15 cellular contexts compared by ENCODE assay signal in genomic region chr20:20364747-20365558, GRCh38. TPM values are rescaled to one million over a fixed set of nuclear protein-coding genes. Genes with fewer than 3 reads are reported as not detected.
DNase-seq lines count a peak whose midpoint lies in the region; ATAC-seq and TF ChIP-seq lines count a peak whose summit lies in the region.
"Had no signal": no experiment of that assay in that cellular context is flagged by ENCODE, and none has a peak within 500 bp of the region (broad histone marks: within the 10 kb centered on the region; RNA-seq: fewer than 3 reads in every experiment).

No MANE protein-coding gene starts in this region.

- H3K27ac ChIP-seq in HUES64 (ENCODE audit: low read depth, low read length) (no peak overlapping the region), neural progenitor cell (no peak overlapping the region), Peyer's patch (no peak overlapping the region)

- no peaks in the 10 kb centered on the region for H3K9me3 ChIP-seq in HUES64 (ENCODE audit: insufficient read depth, low read depth, low read length)
- H3K9me3 ChIP-seq in neural progenitor cell (ENCODE audit: low read depth) = no peaks in the 10 kb centered on the region
- no peaks in the 10 kb centered on the region for H3K9me3 ChIP-seq in Peyer's patch

- no peak for TF ChIP-seq CTCF in neural progenitor cell (IDR thresholded peaks at IDR 0.05)
- no peak for TF ChIP-seq CTCF in mesothelial cell of epicardium (IDR thresholded peaks at IDR 0.05; ENCODE audit: unreplicated experiment)
- TF ChIP-seq CTCF in Peyer's patch (IDR thresholded peaks at IDR 0.05) = no peak

- peaks cover 59% of the 10 kb centered on the region for H3F3A ChIP-seq in neural progenitor cell (ENCODE audit: low read depth)

- no peak overlapping the region for H3K9ac ChIP-seq in HUES64 (ENCODE audit: low read depth, low read length)
- H3K9ac ChIP-seq in neural progenitor cell = no peak overlapping the region

- no peak for ATAC-seq in HG03280 (IDR thresholded peaks at IDR 0.05; ENCODE audit: unreplicated experiment)
- ATAC-seq: activated CD4-positive, CD25-positive, alpha-beta regulatory T cell treated with anti-CD3 and anti-CD28 coated beads, Interleukin-2, amount 50 U/mL, for 24 hours; stimulated activated naive CD8-positive, alpha-beta T cell treated with anti-CD3 and anti-CD28 coated beads, Interleukin-15, amount 100 ng/mL, for 72 hours had no signal

- peak overlapping the region; percentile 22 for H3K27ac Mint-ChIP-seq in activated naive CD8-positive, alpha-beta T cell
- H3K27ac Mint-ChIP-seq in neural progenitor cell (no peak overlapping the region), mesothelial cell of epicardium (no peak overlapping the region)
- H3K27ac Mint-ChIP-seq: stimulated activated naive CD8-positive, alpha-beta T cell treated with anti-CD3 and anti-CD28 coated beads, Interleukin-15, amount 100 ng/mL, for 72 hours had no signal

- DNase-seq in activated CD4-positive, alpha-beta T cell treated with anti-CD3 and anti-CD28 coated beads, Interleukin-2, amount 50 U/mL, for 48 hours = peak; percentile 34 to 54
- DNase-seq in activated CD4-positive, alpha-beta T cell treated with anti-CD3 and anti-CD28 coated beads for 1 hour = no peak
- peak; percentile 32 for DNase-seq in neural progenitor cell (ENCODE audit: low spot score)
- DNase-seq in mesothelial cell of epicardium (ENCODE audit: low spot score in 2 of 2, unreplicated experiment in 2 of 2) = no peak
- no peak for DNase-seq in Peyer's patch
- DNase-seq: MV-4-11; stimulated activated CD4-positive, alpha-beta T cell treated with anti-CD3 and anti-CD28 coated beads, Interleukin-4, amount 100 ng/mL, for 24 hours had no signal

- H3K27me3 ChIP-seq in HUES64 (ENCODE audit: insufficient read depth, low read length) = peaks cover 100% of the 10 kb centered on the region
- H3K27me3 ChIP-seq in neural progenitor cell = peaks cover 100% of the 10 kb centered on the region
- H3K27me3 ChIP-seq in Peyer's patch = peaks cover 0 to 60% of the 10 kb centered on the region in 2 donors

- peaks cover 35% of the 10 kb centered on the region for H3K27me3 Mint-ChIP-seq in activated naive CD8-positive, alpha-beta T cell
- H3K27me3 Mint-ChIP-seq in neural progenitor cell (ENCODE audit: insufficient read depth, low read depth) (peaks cover 62% of the 10 kb centered on the region), mesothelial cell of epicardium (ENCODE audit: low read depth) (peaks cover 81% of the 10 kb centered on the region)

- H3K36me3 ChIP-seq in HUES64 (ENCODE audit: insufficient read depth, low read length) (no peaks in the 10 kb centered on the region), neural progenitor cell (no peaks in the 10 kb centered on the region), Peyer's patch (no peaks in the 10 kb centered on the region)

- no peaks in the 10 kb centered on the region for H3K9me3 Mint-ChIP-seq in activated naive CD8-positive, alpha-beta T cell (ENCODE audit: low read depth)
- H3K9me3 Mint-ChIP-seq in neural progenitor cell = no peaks in the 10 kb centered on the region
- H3K9me3 Mint-ChIP-seq in mesothelial cell of epicardium = no peaks in the 10 kb centered on the region
- H3K9me3 Mint-ChIP-seq: activated naive CD8-positive, alpha-beta T cell treated with anti-CD3 and anti-CD28 coated beads, Interleukin-2, amount 10 ng/mL, durations not matched to agents 7 days and 5 days; stimulated activated naive CD8-positive, alpha-beta T cell treated with anti-CD3 and anti-CD28 coated beads, Interleukin-15, amount 100 ng/mL, for 72 hours had no signal

- H4K20me1 ChIP-seq in neural progenitor cell (ENCODE audit: low read depth) = peaks cover 70% of the 10 kb centered on the region

- peak overlapping the region; percentile 1 for H3K4me3 Mint-ChIP-seq in activated naive CD8-positive, alpha-beta T cell
- H3K4me3 Mint-ChIP-seq in neural progenitor cell (peak overlapping the region; percentile 76), mesothelial cell of epicardium (no peak overlapping the region)
- H3K4me3 Mint-ChIP-seq: activated naive CD8-positive, alpha-beta T cell treated with anti-CD3 and anti-CD28 coated beads, Interleukin-2, amount 10 ng/mL, durations not matched to agents 7 days and 5 days had no signal

- H3K4me2 ChIP-seq in neural progenitor cell = peak overlapping the region; percentile 60

- H3K4me3 ChIP-seq in HUES64 (ENCODE audit: low read length) (peak overlapping the region; percentile 48), neural progenitor cell (peak overlapping the region; percentile 30), Peyer's patch (no peak overlapping the region)

- TF ChIP-seq POLR2A in Peyer's patch (IDR thresholded peaks at IDR 0.05) = no peak

- peaks cover 22% of the 10 kb centered on the region for H3K4me1 Mint-ChIP-seq in activated naive CD8-positive, alpha-beta T cell (ENCODE audit: low read depth)
- H3K4me1 Mint-ChIP-seq in neural progenitor cell (peaks cover 49% of the 10 kb centered on the region), mesothelial cell of epicardium (peaks cover 8% of the 10 kb centered on the region)

- H3K36me3 Mint-ChIP-seq in activated naive CD8-positive, alpha-beta T cell = peaks cover 2% of the 10 kb centered on the region
- H3K36me3 Mint-ChIP-seq in neural progenitor cell = no peaks in the 10 kb centered on the region
- H3K36me3 Mint-ChIP-seq in mesothelial cell of epicardium = no peaks in the 10 kb centered on the region

- no peaks in the 10 kb centered on the region for H3K79me2 ChIP-seq in neural progenitor cell (ENCODE audit: low read depth)

- 2% methylated on average over 63 of the region's 63 CpGs for WGBS in HUES64

- no peak overlapping the region for H2AFZ ChIP-seq in neural progenitor cell (replicated peaks)

- H3K4me1 ChIP-seq in HUES64 (ENCODE audit: insufficient read depth, low read length) (peaks cover 19% of the 10 kb centered on the region), neural progenitor cell (peaks cover 32% of the 10 kb centered on the region), Peyer's patch (peaks cover 0 to 56% (median 14%) of the 10 kb centered on the region in 4 donors)

RNA-seq across cellular contexts. Expression of gene INSM1, which starts 3.0 kb away (rescaled TPM):
- polyA plus RNA-seq in HUES64 (2013, experiment 1 of 2) = 0.90 TPM
- 2.0 TPM for polyA plus RNA-seq in HUES64 (2013, experiment 2 of 2)
- total RNA-seq in neural progenitor cell (ENCODE audit: low replicate concordance) = 0.28 and 0.41 TPM in 2 replicates
- total RNA-seq in mesothelial cell of epicardium = not detected in 3 replicates
- total RNA-seq in Peyer's patch = 1 to 10 TPM in 3 of 4 donors, not detected in 1; 1.4 to 4.6 (median 2.9) TPM
- total RNA-seq: activated naive CD8-positive, alpha-beta T cell treated with anti-CD3 and anti-CD28 coated beads, Interleukin-2, amount 10 ng/mL, durations not matched to agents 7 days and 5 days; Daoy; mononuclear cell had no signal

Comparison
In these comparisons a context has a peak if more than half of its experiments do, and no peak if none do; other contexts are left out.
1. DNase-seq: peak in activated CD4-positive, alpha-beta T cell treated with anti-CD3 and anti-CD28 coated beads, Interleukin-2, amount 50 U/mL, for 48 hours (2 of 2) and neural progenitor cell (single experiment); none in activated CD4-positive, alpha-beta T cell treated with anti-CD3 and anti-CD28 coated beads for 1 hour (single experiment), mesothelial cell of epicardium (0 of 2) and Peyer's patch (0 of 3).
2. H3K4me3 ChIP-seq: peak in HUES64 (single experiment) and neural progenitor cell (single experiment); none in Peyer's patch (0 of 4).